In the genomic region with DNA sequence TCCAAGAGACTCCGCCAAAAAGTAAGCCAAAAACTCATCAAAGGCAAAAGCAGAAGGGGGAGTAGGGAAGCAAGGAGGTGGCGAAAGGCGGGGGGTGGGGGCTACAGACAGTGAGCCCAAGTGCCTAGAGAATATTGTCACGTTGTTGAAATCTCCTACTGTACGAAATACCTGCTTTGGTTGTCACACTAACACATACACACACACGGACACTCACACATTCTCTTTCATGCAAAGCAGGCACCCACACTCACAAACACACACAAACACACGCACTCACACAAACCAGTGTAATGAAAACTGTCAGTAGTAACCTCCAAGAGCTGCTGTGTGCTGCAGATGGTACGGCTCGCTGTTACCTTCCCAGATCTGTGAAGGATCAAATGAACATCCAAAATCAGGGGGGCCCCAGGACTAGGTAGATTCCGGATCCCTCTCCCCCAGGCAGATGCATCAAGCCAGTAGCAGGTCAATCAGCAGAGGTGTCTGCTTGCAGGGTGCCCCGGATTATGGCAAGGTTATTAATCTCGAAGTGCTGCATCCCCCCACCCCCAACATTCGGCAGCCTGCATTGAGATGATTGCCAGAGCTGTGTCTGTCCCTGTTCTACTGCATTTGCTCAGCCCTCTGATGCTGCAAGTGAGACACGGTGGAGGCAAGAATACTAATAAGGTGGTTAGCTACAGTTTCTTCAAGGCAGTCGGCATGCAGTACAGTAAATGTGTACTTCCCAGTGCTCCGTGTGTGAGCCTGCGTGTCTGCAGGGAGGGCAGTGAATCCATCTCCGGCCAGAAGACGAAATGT, we compare ENCODE assay signal across 16 cellular contexts. TPM values are rescaled to one million over a fixed set of nuclear protein-coding genes. Genes with fewer than 3 reads are reported as not detected.
DNase-seq lines count a peak whose midpoint lies in the region; ATAC-seq and TF ChIP-seq lines count a peak whose summit lies in the region.
"Had no signal": no experiment of that assay in that cellular context is flagged by ENCODE, and none has a peak within 500 bp of the region (broad histone marks: within the 10 kb centered on the region; RNA-seq: fewer than 3 reads in every experiment).

A gene (minus strand): TSS at position 51 of the 804 bp plus-strand sequence.

- H3K14ac ChIP-seq in neuronal stem cell (ENCODE audit: low read length) = no peak within 1 kb of the TSS

- ATAC-seq in RWPE2 (ENCODE audit: low read depth) = 0 out of 3 replicates have a peak, but pooled peaks have one; percentile 19
- peak; percentile 43 for ATAC-seq in foreskin keratinocyte
- no peak for ATAC-seq in lower lobe of right lung
- ATAC-seq: activated CD4-positive, alpha-beta T cell treated with anti-CD3 and anti-CD28 coated beads for 36 hours; K562 had no signal

- no peak within 1 kb of the TSS for H2BK12ac ChIP-seq in neuronal stem cell (ENCODE audit: low read length)

- H3K4me1 Mint-ChIP-seq in activated CD4-positive, alpha-beta memory T cell treated with anti-CD3 and anti-CD28 coated beads, Interleukin-2, amount 10 ng/mL, durations not matched to agents 7 days and 5 days = no peaks in the 10 kb centered on the region
- H3K4me1 Mint-ChIP-seq: activated CD4-positive, alpha-beta T cell treated with anti-CD3 and anti-CD28 coated beads for 36 hours had no signal

- H3K9me3 ChIP-seq in RWPE2 (ENCODE audit: severe bottlenecking) = no peaks in the 10 kb centered on the region
- no peaks in the 10 kb centered on the region for H3K9me3 ChIP-seq in neuronal stem cell (replicated peaks in 1 of 2; ENCODE audit: control insufficient read depth in 2 of 2, insufficient read depth in 1 of 2, low read depth in 1 of 2, low read length in 2 of 2)
- peaks cover 6% of the 10 kb centered on the region for H3K9me3 ChIP-seq in lower lobe of right lung
- H3K9me3 ChIP-seq: HAP-1 had no signal

- peak within 1 kb of the TSS; percentile 60 for H2AFZ ChIP-seq in neuronal stem cell (ENCODE audit: low read length)

- DNase-seq in RWPE2 (ENCODE audit: low spot score) (no peak), foreskin keratinocyte (no peak), neuronal stem cell (ENCODE audit: low spot score) (no peak), erythroblast (lab: John Stamatoyannopoulos, UW) (no peak), NCI-H748 (lab: John Stamatoyannopoulos, UW; ENCODE audit: unreplicated experiment) (no peak), lower lobe of right lung (no peak)
- DNase-seq in activated CD4-positive, alpha-beta memory T cell treated with anti-CD3 and anti-CD28 coated beads, Interleukin-2, amount 10 ng/mL, durations not matched to agents 7 days and 5 days = no peak
- DNase-seq: activated CD4-positive, alpha-beta T cell treated with anti-CD3 and anti-CD28 coated beads for 36 hours; activated T-cell treated with anti-CD3 and anti-CD28 coated beads, Interleukin-2, amount 50 U/mL, for 24 hours; spleen had no signal

- WGBS in neuronal stem cell (ENCODE audit: extremely low coverage in 2 of 2, insufficient read length in 2 of 2, insufficient replicate concordance in 1 of 2), 2 donors = no CpG with 5 or more reads among the region's 19 CpGs

- peak within 1 kb of the TSS; percentile 29 for H2BK15ac ChIP-seq in neuronal stem cell (ENCODE audit: low read length)

- peak within 1 kb of the TSS; percentile 61 for H3K18ac ChIP-seq in neuronal stem cell (ENCODE audit: low read length)

- H3K79me1 ChIP-seq in neuronal stem cell (ENCODE audit: low read depth, low read length) = no peaks in the 10 kb centered on the region

- no peak within 1 kb of the TSS for H3K4ac ChIP-seq in neuronal stem cell (ENCODE audit: low read length)

- H3K4me3 ChIP-seq in RWPE2 (ENCODE audit: severe bottlenecking) = no peak within 1 kb of the TSS
- peak within 1 kb of the TSS in 1 of 2 donors; percentile 43 for H3K4me3 ChIP-seq in neuronal stem cell (ENCODE audit: low read length in 2 of 2)
- no peak within 1 kb of the TSS for H3K4me3 ChIP-seq in lower lobe of right lung
- H3K4me3 ChIP-seq: esophagus muscularis mucosa, HAP-1, K562, lung had no signal

- intact Hi-C loops in lower lobe of right lung (cut with DNase I) = loop anchor here (5.0 kb wide), 1 partner anchor 1062 kb away; no protein-coding TSS in a partner anchor

- H2BK120ac ChIP-seq in neuronal stem cell (ENCODE audit: low read depth, low read length) = no peak within 1 kb of the TSS

- H3K27ac Mint-ChIP-seq in activated CD4-positive, alpha-beta memory T cell treated with anti-CD3 and anti-CD28 coated beads, Interleukin-2, amount 10 ng/mL, durations not matched to agents 7 days and 5 days = no peak within 1 kb of the TSS
- H3K27ac Mint-ChIP-seq: activated CD4-positive, alpha-beta T cell treated with anti-CD3 and anti-CD28 coated beads for 36 hours; activated T-cell treated with anti-CD3 and anti-CD28 coated beads, Interleukin-2, amount 50 U/mL, for 24 hours had no signal

- H3K36me3 ChIP-seq in RWPE2 (ENCODE audit: low read depth) (no peaks in the 10 kb centered on the region), neuronal stem cell (replicated peaks in 1 of 2; ENCODE audit: control insufficient read depth in 2 of 2, insufficient read depth in 2 of 2, low read length in 2 of 2) (no peaks in the 10 kb centered on the region), lower lobe of right lung (no peaks in the 10 kb centered on the region)
- H3K36me3 ChIP-seq: esophagus muscularis mucosa, HAP-1, spleen had no signal

- TF ChIP-seq POLR2A in erythroblast (IDR thresholded peaks at IDR 0.05; ENCODE audit: low read length) = no peak

- no peaks in the 10 kb centered on the region for H3K4me1 ChIP-seq in RWPE2 (ENCODE audit: insufficient read depth, poor library complexity, severe bottlenecking)
- no peaks in the 10 kb centered on the region for H3K4me1 ChIP-seq in foreskin keratinocyte
- peaks cover 11 to 14% of the 10 kb centered on the region in 2 donors for H3K4me1 ChIP-seq in neuronal stem cell (ENCODE audit: control insufficient read depth in 2 of 2, insufficient read depth in 1 of 2, low read depth in 1 of 2, low read length in 2 of 2)
- no peaks in the 10 kb centered on the region for H3K4me1 ChIP-seq in lower lobe of right lung
- H3K4me1 ChIP-seq: HAP-1 had no signal

- POLR2A ChIA-PET in activated CD4-positive, alpha-beta memory T cell treated with anti-CD3 and anti-CD28 coated beads, Interleukin-2, amount 10 ng/mL, durations not matched to agents 7 days and 5 days (lab: Charles Lee) = no interaction called here

- H4K91ac ChIP-seq in neuronal stem cell (ENCODE audit: low read depth, low read length, poor library complexity) = peak within 1 kb of the TSS; percentile 74

- peak within 1 kb of the TSS; percentile 38 for H3K4me2 ChIP-seq in neuronal stem cell (ENCODE audit: insufficient read depth, low read length, poor library complexity, severe bottlenecking)

- no peak within 1 kb of the TSS for H4K8ac ChIP-seq in neuronal stem cell (ENCODE audit: low read depth, low read length)

- H3K9me3 Mint-ChIP-seq in activated CD4-positive, alpha-beta memory T cell treated with anti-CD3 and anti-CD28 coated beads, Interleukin-2, amount 10 ng/mL, durations not matched to agents 7 days and 5 days = no peaks in the 10 kb centered on the region
- H3K9me3 Mint-ChIP-seq: activated T-cell treated with anti-CD3 and anti-CD28 coated beads, Interleukin-2, amount 50 U/mL, for 24 hours had no signal

- H3K23ac ChIP-seq in neuronal stem cell (ENCODE audit: low read depth, low read length, poor library complexity) = no peak within 1 kb of the TSS

- TF ChIP-seq CTCF in C4-2B (conservative IDR thresholded peaks at IDR 0.05) (no peak), RWPE2 (IDR thresholded peaks at IDR 0.05; ENCODE audit: poor library complexity, severe bottlenecking) (no peak), foreskin keratinocyte (conservative IDR thresholded peaks at IDR 0.05) (no peak), lower lobe of right lung (IDR thresholded peaks at IDR 0.05) (no peak)

- H2BK5ac ChIP-seq in neuronal stem cell (ENCODE audit: low read length) = peak within 1 kb of the TSS; percentile 19

- peaks cover 6% of the 10 kb centered on the region for H3K27me3 Mint-ChIP-seq in activated CD4-positive, alpha-beta memory T cell treated with anti-CD3 and anti-CD28 coated beads, Interleukin-2, amount 10 ng/mL, durations not matched to agents 7 days and 5 days

- no peaks in the 10 kb centered on the region for H3K36me3 Mint-ChIP-seq in activated CD4-positive, alpha-beta memory T cell treated with anti-CD3 and anti-CD28 coated beads, Interleukin-2, amount 10 ng/mL, durations not matched to agents 7 days and 5 days (ENCODE audit: low read depth)

- no peak within 1 kb of the TSS for H3K4me3 Mint-ChIP-seq in activated CD4-positive, alpha-beta memory T cell treated with anti-CD3 and anti-CD28 coated beads, Interleukin-2, amount 10 ng/mL, durations not matched to agents 7 days and 5 days
- H3K4me3 Mint-ChIP-seq: activated CD4-positive, alpha-beta T cell treated with anti-CD3 and anti-CD28 coated beads for 36 hours; activated T-cell treated with anti-CD3 and anti-CD28 coated beads, Interleukin-2, amount 50 U/mL, for 24 hours had no signal

- CTCF ChIA-PET in activated CD4-positive, alpha-beta memory T cell treated with anti-CD3 and anti-CD28 coated beads, Interleukin-2, amount 10 ng/mL, durations not matched to agents 7 days and 5 days (lab: Charles Lee) = interaction anchor here (1.6 to 2.0 kb wide), 2 partner anchors 1065 to 1823 kb away, joined by 8 read pairs; no protein-coding TSS in a partner anchor

- H3K27ac ChIP-seq in C4-2B (peak within 1 kb of the TSS; percentile 25), RWPE2 (ENCODE audit: poor library complexity, severe bottlenecking) (no peak within 1 kb of the TSS), foreskin keratinocyte (no peak within 1 kb of the TSS), neuronal stem cell (replicated peaks; ENCODE audit: low read length) (peak within 1 kb of the TSS; percentile 36), lower lobe of right lung (no peak within 1 kb of the TSS)
- H3K27ac ChIP-seq: esophagus muscularis mucosa, spleen had no signal

- no peak within 1 kb of the TSS for H3K9ac ChIP-seq in neuronal stem cell (ENCODE audit: low read depth, low read length, poor library complexity)

- no peak within 1 kb of the TSS for H2AK5ac ChIP-seq in neuronal stem cell (ENCODE audit: low read depth, low read length)

- H3K27me3 ChIP-seq in RWPE2 (ENCODE audit: insufficient read depth, poor library complexity, severe bottlenecking) (peaks cover 36% of the 10 kb centered on the region), foreskin keratinocyte (peaks cover 42% of the 10 kb centered on the region), neuronal stem cell (ENCODE audit: control insufficient read depth in 3 of 3, insufficient read depth in 3 of 3, low read depth in 1 of 3, low read length in 3 of 3) (no peaks in the 10 kb centered on the region), lower lobe of right lung (ENCODE audit: low read depth) (peaks cover 15% of the 10 kb centered on the region)

RNA-seq across cellular contexts. Expression of the gene that starts here (rescaled TPM):
- total RNA-seq in foreskin keratinocyte (not detected in 2 replicates), lower lobe of right lung (0.86 TPM)
- not detected in 2 replicates for polyA plus RNA-seq in foreskin keratinocyte
- polyA plus RNA-seq in neuronal stem cell (2013, experiment 1 of 2) = 12.2 TPM
- 12.2 TPM for polyA plus RNA-seq in neuronal stem cell (2013, experiment 2 of 2)
- not detected for total RNA-seq in activated CD4-positive, alpha-beta memory T cell treated with anti-CD3 and anti-CD28 coated beads, Interleukin-2, amount 10 ng/mL, durations not matched to agents 7 days and 5 days
- total RNA-seq: activated CD4-positive, alpha-beta T cell treated with anti-CD3 and anti-CD28 coated beads for 36 hours; K562; T-helper 1 cell treated with Interleukin-12 subunit alpha and Interleukin-12 subunit beta and Interleukin-4 antibody, amounts not matched to agents 30 ng/mL and 1 ng/mL, for 36 hours had no signal
- polyA plus RNA-seq: K562 had no signal

Comparison
In these comparisons a context has a peak if more than half of its experiments do, and no peak if none do; other contexts are left out.
1. Peak in ATAC-seq in foreskin keratinocyte; RNA of the gene not detected or under 1 TPM.
2. H3K27ac ChIP-seq: peak in C4-2B (single experiment) and neuronal stem cell (single experiment); none in RWPE2 (single experiment), foreskin keratinocyte (single experiment) and lower lobe of right lung (single experiment).